9 cellular contexts compared by ENCODE assay signal in the genomic region with DNA sequence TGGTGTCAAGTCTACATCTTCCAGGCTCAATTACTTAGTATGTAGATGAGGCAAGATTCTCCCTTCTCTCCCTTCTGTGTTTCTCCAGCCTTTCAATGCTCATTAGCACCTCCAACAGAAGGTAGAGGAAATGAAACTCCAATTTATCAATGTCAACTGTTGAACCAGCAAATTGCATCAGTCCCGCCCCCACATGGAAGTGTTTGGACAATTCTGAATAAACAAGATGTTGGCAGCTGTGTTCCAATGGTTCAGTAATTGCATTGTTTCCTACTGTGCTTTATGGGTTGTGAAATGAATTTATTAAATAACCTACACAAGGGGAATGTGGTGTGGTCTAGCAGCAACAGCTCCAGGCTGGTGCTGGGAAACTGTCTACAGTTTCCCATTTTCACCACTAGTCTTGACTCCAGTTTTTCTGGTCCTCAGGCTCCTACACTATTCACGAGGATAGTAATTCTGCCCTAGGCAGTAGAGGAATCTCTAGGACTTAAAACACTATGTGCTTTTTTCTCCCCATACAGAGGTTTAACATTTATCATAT.
A peak's percentile ranks its signal among the peaks of the same experiment; 100 is the strongest.
DNase-seq lines count a peak whose midpoint lies in the region; ATAC-seq and TF ChIP-seq lines count a peak whose summit lies in the region.
"Had no signal": no experiment of that assay in that cellular context is flagged by ENCODE, and none has a peak within 500 bp of the region (broad histone marks: within the 10 kb centered on the region; RNA-seq: fewer than 3 reads in every experiment).

No MANE protein-coding gene starts in this region.

- H3K4me1 ChIP-seq in gastrocnemius medialis: peaks cover 23 to 27% of the 10 kb centered on the region in 2 donors

- TF ChIP-seq POLR2A in gastrocnemius medialis (IDR thresholded peaks at IDR 0.05): no peak

- peaks cover 17% of the 10 kb centered on the region for H3K4me1 Mint-ChIP-seq in stimulated activated naive CD8-positive, alpha-beta T cell treated with anti-CD3 and anti-CD28 coated beads, Interleukin-15, amount 100 ng/mL, for 72 hours

- no peaks in the 10 kb centered on the region for H3K9me3 ChIP-seq in gastrocnemius medialis

- POLR2A ChIA-PET in HEK293T (lab: Yijun Ruan, JAX): no interaction called here

- no peaks in the 10 kb centered on the region for H3K27me3 Mint-ChIP-seq in stimulated activated naive CD8-positive, alpha-beta T cell treated with anti-CD3 and anti-CD28 coated beads, Interleukin-15, amount 100 ng/mL, for 72 hours

- H3K36me3 ChIP-seq in gastrocnemius medialis: no peaks in the 10 kb centered on the region

- no peak overlapping the region for H3K27ac Mint-ChIP-seq in stimulated activated naive CD8-positive, alpha-beta T cell treated with anti-CD3 and anti-CD28 coated beads, Interleukin-15, amount 100 ng/mL, for 72 hours

- H3K9me3 Mint-ChIP-seq in stimulated activated naive CD8-positive, alpha-beta T cell treated with anti-CD3 and anti-CD28 coated beads, Interleukin-15, amount 100 ng/mL, for 72 hours: peaks cover 10 to 16% of the 10 kb centered on the region in 2 donors

- intact Hi-C loops in gastrocnemius medialis (cut with DNase I; ENCODE audit: low total_unique reads): loop anchor here (2.0 to 5.0 kb wide), 2 partner anchors 42 to 415 kb away; partner anchors contain the start of gene PLAAT1

- in situ Hi-C loops in gastrocnemius medialis (cut with MboI; ENCODE audit: low sequenced_read_pairs in 4 of 4): loop anchor here in 1 of 4 donors (10.0 kb wide), 1 partner anchor 99 kb away; no protein-coding TSS in a partner anchor

- peak; percentile 28; the same call in 1 of the 2 replicates for TF ChIP-seq CTCF in C4-2B (conservative IDR thresholded peaks at IDR 0.05)
- TF ChIP-seq CTCF in gastrocnemius medialis (IDR thresholded peaks at IDR 0.05 in 4 of 5, conservative IDR thresholded peaks at IDR 0.05 in 1 of 5): no peak

- ATAC-seq in stimulated activated naive CD8-positive, alpha-beta T cell treated with anti-CD3 and anti-CD28 coated beads, Interleukin-15, amount 100 ng/mL, for 72 hours: no peak
- ATAC-seq in gastrocnemius medialis: no peak

- CTCF ChIA-PET in HEK293T (lab: Yijun Ruan, JAX): no interaction called here

- H3K27ac ChIP-seq in C4-2B (no peak overlapping the region), gastrocnemius medialis (no peak overlapping the region)

- DNase-seq in HEK293T (ENCODE audit: extremely low spot score): no peak
- peak; percentile 93 for DNase-seq in NCI-H2196 (lab: John Stamatoyannopoulos, UW; ENCODE audit: unreplicated experiment)
- DNase-seq in dermis microvascular lymphatic vessel endothelial cell (ENCODE audit: low read depth in 2 of 2): peak; percentile 71 to 77
- DNase-seq in stimulated activated naive CD8-positive, alpha-beta T cell treated with anti-CD3 and anti-CD28 coated beads, Interleukin-15, amount 100 ng/mL, for 72 hours: no peak
- no peak for DNase-seq in retina
- no peak for DNase-seq in gastrocnemius medialis
- DNase-seq in iPS-NIHi7 (ENCODE audit: extremely low spot score): no peak
- DNase-seq: DND-41 had no signal

- no peak overlapping the region for H3K4me3 Mint-ChIP-seq in stimulated activated naive CD8-positive, alpha-beta T cell treated with anti-CD3 and anti-CD28 coated beads, Interleukin-15, amount 100 ng/mL, for 72 hours

- no peaks in the 10 kb centered on the region for H3K27me3 ChIP-seq in gastrocnemius medialis

- no peak overlapping the region for H3K4me3 ChIP-seq in gastrocnemius medialis

TF ChIP-seq in HEK293T, 16 proteins besides CTCF, POLR2A, EP300 and RAD21:
- TF ChIP-seq PKNOX1 (IDR thresholded peaks at IDR 0.05) (peak; percentile 58), ARNT (IDR thresholded peaks at IDR 0.05) (no peak)

Comparison
In these comparisons a context has a peak if more than half of its experiments do, and no peak if none do; other contexts are left out.
1. DNase-seq: peak in NCI-H2196 (single experiment) and dermis microvascular lymphatic vessel endothelial cell (2 of 2); none in HEK293T (single experiment), stimulated activated naive CD8-positive, alpha-beta T cell treated with anti-CD3 and anti-CD28 coated beads, Interleukin-15, amount 100 ng/mL, for 72 hours (0 of 2), retina (single experiment), gastrocnemius medialis (0 of 2) and iPS-NIHi7 (single experiment).